Comparison of ENCODE assay signal across 30 cellular contexts in genomic region chr6:93549868-93550267, GRCh38.
"Had no signal": no experiment of that assay in that cellular context is flagged by ENCODE, and none has a peak within 500 bp of the region (broad histone marks: within the 10 kb centered on the region; RNA-seq: fewer than 3 reads in every experiment).

No MANE protein-coding gene starts in this region.

- H3K4me1 ChIP-seq: foreskin keratinocyte, gastrocnemius medialis, heart left ventricle had no signal

- H3K27me3 ChIP-seq: brain microvascular endothelial cell, esophagus muscularis mucosa, foreskin keratinocyte, gastrocnemius medialis, heart left ventricle had no signal

- H3K9me3 ChIP-seq: esophagus muscularis mucosa, gastrocnemius medialis had no signal

- FAIRE-seq: astrocyte, bronchial epithelial cell had no signal

- H3K4me3 ChIP-seq: gastrocnemius medialis, heart left ventricle had no signal

- H3K27ac ChIP-seq: brain microvascular endothelial cell, esophagus muscularis mucosa, foreskin keratinocyte, gastrocnemius medialis, heart left ventricle, WERI-Rb-1 had no signal

- H3K36me3 ChIP-seq: brain microvascular endothelial cell, esophagus muscularis mucosa, gastrocnemius medialis, heart left ventricle, WERI-Rb-1 had no signal

- ATAC-seq: activated CD4-positive, CD25-positive, alpha-beta regulatory T cell treated with anti-CD3 and anti-CD28 coated beads, Interleukin-2, amount 50 U/mL, for 24 hours; activated CD8-positive, alpha-beta T cell treated with anti-CD3 and anti-CD28 coated beads for 36 hours; activated T-cell treated with anti-CD3 and anti-CD28 coated beads, Interleukin-2, amount 50 U/mL, for 4 hours; activated T-helper 17 cell treated with anti-CD3 and anti-CD28 coated beads, Interleukin-2, amount 50 U/mL, for 72 hours; effector memory CD8-positive, alpha-beta T cell; foreskin keratinocyte; gastrocnemius medialis; heart left ventricle had no signal

- DNase-seq: activated B cell treated with CpG ODN at 0.5 μM for 24 hours; activated CD4-positive, alpha-beta T cell treated with anti-CD3 and anti-CD28 coated beads for 48 hours; activated CD4-positive, alpha-beta T cell treated with anti-CD3 and anti-CD28 coated beads, Interleukin-2, amount 50 U/mL, for 1 hour; activated CD4-positive, alpha-beta T cell treated with anti-CD3 and anti-CD28 coated beads, Interleukin-2, amount 50 U/mL, for 48 hours; activated CD8-positive, alpha-beta memory T cell treated with anti-CD3 and anti-CD28 coated beads for 24 hours; activated CD8-positive, alpha-beta T cell treated with anti-CD3 and anti-CD28 coated beads for 36 hours; activated effector memory CD4-positive, alpha-beta T cell treated with Interleukin-2 at 50 U/mL for 16 hours; activated gamma-delta T cell treated with Interleukin-2 at 50 U/mL for 16 hours; activated naive CD4-positive, alpha-beta T cell treated with anti-CD3 and anti-CD28 coated beads, Interleukin-2, amount 50 U/mL, for 16 hours; activated naive CD4-positive, alpha-beta T cell treated with Interleukin-2 at 50 U/mL for 16 hours; activated T-cell treated with anti-CD3 and anti-CD28 coated beads, Interleukin-2, amount 50 U/mL, for 4 hours; amniotic stem cell; anterior cingulate cortex; cortex of kidney; dermis blood vessel endothelial cell; effector CD4-positive, alpha-beta T cell; effector memory CD8-positive, alpha-beta T cell; erythroblast; foreskin keratinocyte; gastrocnemius medialis; glutamatergic neuron; heart left ventricle; T1000; WERI-Rb-1 had no signal
